In the genomic region with DNA sequence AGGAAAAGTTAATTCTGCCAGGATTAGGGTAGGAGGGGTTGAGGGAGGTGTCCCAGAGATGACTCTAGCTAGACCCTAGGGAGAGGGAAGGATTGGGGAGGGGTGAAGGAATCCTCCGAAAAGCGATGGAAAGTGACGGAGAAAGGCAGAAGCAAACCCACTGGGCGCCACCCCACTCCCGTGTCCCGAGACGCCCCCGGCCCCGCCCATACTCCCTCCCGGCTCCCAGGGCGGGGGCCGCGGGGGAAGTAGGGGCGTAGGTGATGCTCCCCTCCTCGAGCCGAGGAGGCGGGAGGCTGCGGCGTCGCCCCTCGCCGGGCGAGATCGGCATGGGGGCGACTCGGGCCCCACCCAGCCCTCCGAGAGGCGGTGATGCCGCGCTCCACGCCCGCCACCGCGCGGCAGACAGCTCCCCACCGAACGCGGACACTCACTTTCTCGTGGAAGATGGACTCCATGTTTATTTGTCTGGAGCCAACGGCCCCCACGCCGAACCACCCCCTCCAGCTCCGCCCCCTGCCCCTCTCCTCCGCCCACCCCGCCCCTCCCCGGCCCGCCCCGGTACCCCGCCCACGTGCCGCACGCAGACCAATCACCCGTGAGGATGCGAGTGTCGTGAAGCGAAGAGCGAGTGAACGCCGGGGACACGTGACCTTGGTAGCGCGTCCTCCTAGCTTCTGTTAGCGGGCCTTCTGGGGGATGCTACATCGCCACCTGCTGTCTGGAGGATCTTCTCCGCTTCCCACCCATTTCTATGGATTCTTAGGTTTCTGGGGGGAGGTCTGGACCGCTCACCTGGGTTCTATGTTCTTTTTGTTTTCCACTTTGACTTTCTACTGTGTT, we compare ENCODE assay signal across 1 cellular context.
A peak's percentile ranks its signal among the peaks of the same experiment; 100 is the strongest.
TF ChIP-seq lines count a peak whose summit lies in the region.

A gene (minus strand): TSS at position 488 of the 843 bp plus-strand sequence. CDS start 30 bp downstream, at position 458.

TF ChIP-seq in K562, 482 proteins besides CTCF, POLR2A, EP300 and RAD21 (continued from another document and continues in another):
- TF ChIP-seq, protein P1, sequence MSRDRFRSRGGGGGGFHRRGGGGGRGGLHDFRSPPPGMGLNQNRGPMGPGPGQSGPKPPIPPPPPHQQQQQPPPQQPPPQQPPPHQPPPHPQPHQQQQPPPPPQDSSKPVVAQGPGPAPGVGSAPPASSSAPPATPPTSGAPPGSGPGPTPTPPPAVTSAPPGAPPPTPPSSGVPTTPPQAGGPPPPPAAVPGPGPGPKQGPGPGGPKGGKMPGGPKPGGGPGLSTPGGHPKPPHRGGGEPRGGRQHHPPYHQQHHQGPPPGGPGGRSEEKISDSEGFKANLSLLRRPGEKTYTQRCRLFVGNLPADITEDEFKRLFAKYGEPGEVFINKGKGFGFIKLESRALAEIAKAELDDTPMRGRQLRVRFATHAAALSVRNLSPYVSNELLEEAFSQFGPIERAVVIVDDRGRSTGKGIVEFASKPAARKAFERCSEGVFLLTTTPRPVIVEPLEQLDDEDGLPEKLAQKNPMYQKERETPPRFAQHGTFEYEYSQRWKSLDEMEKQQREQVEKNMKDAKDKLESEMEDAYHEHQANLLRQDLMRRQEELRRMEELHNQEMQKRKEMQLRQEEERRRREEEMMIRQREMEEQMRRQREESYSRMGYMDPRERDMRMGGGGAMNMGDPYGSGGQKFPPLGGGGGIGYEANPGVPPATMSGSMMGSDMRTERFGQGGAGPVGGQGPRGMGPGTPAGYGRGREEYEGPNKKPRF (IDR thresholded peaks at IDR 0.05; ENCODE audit: low read depth, low read length), result no peak
- TF ChIP-seq RAD51 (IDR thresholded peaks at IDR 0.05; ENCODE audit: borderline replicate concordance, low read depth) (peak; percentile 95), FOXK1 (CRISPR knock-in tag; IDR thresholded peaks at IDR 0.05; ENCODE audit: borderline replicate concordance) (no peak), ZNF347 (CRISPR knock-in tag; IDR thresholded peaks at IDR 0.05; ENCODE audit: low read depth) (no peak), ARID1B (IDR thresholded peaks at IDR 0.05) (no peak), SPI1 (IDR thresholded peaks at IDR 0.05; ENCODE audit: borderline replicate concordance, low read depth, low read length) (no peak), ZNF143 (CRISPR knock-in tag; IDR thresholded peaks at IDR 0.05) (peak; percentile 52; the same call in 1 of the 2 replicates), RBM25 (IDR thresholded peaks at IDR 0.05; ENCODE audit: low read depth, low read length, severe bottlenecking) (no peak), NBN (IDR thresholded peaks at IDR 0.05; ENCODE audit: low read depth) (no peak), MCM5 (IDR thresholded peaks at IDR 0.05; ENCODE audit: low read depth) (no peak), ZNF77 (CRISPR knock-in tag; IDR thresholded peaks at IDR 0.05) (no peak), EP400 (IDR thresholded peaks at IDR 0.05) (peak; percentile 35), NFATC3 (IDR thresholded peaks at IDR 0.05) (no peak), KAT7 (CRISPR knock-in tag; IDR thresholded peaks at IDR 0.05; ENCODE audit: borderline replicate concordance) (no peak), TAF7 (tag; IDR thresholded peaks at IDR 0.05) (no peak), SIRT6 (IDR thresholded peaks at IDR 0.05; ENCODE audit: low read depth, low read length) (no peak), SMARCC2 (IDR thresholded peaks at IDR 0.05; ENCODE audit: low read depth) (no peak), ELF1 (tag; IDR thresholded peaks at IDR 0.05) (no peak), DACH1 (IDR thresholded peaks at IDR 0.05; ENCODE audit: partially characterized antibody) (no peak), FOSL1 (tag; conservative IDR thresholded peaks at IDR 0.05) (no peak), HNRNPK (IDR thresholded peaks at IDR 0.05; ENCODE audit: low read depth, low read length, poor library complexity, severe bottlenecking) (no peak), NCOA1 (IDR thresholded peaks at IDR 0.05; ENCODE audit: low read depth) (no peak), MCM7 (IDR thresholded peaks at IDR 0.05) (no peak), ZNF699 (CRISPR knock-in tag; IDR thresholded peaks at IDR 0.05; ENCODE audit: insufficient replicate concordance) (no peak), ILK (tag; IDR thresholded peaks at IDR 0.05; ENCODE audit: borderline replicate concordance, low read depth) (no peak), CREB1 (IDR thresholded peaks at IDR 0.05) (no peak), CREB1 (CRISPR knock-in tag; IDR thresholded peaks at IDR 0.05) (no peak), ZNF57 (CRISPR knock-in tag; IDR thresholded peaks at IDR 0.05) (no peak), ZBTB1 (CRISPR knock-in tag; IDR thresholded peaks at IDR 0.05; ENCODE audit: borderline replicate concordance, low read depth) (no peak), ZBTB8A (IDR thresholded peaks at IDR 0.05; ENCODE audit: partially characterized antibody) (no peak), SMARCB1 (IDR thresholded peaks at IDR 0.05; ENCODE audit: insufficient read length, low read depth) (no peak), KLF13 (tag; IDR thresholded peaks at IDR 0.05; ENCODE audit: borderline replicate concordance, low read depth) (peak; percentile 45; the same call in 1 of the 2 replicates), ZZZ3 (IDR thresholded peaks at IDR 0.05) (no peak), PTBP1 (IDR thresholded peaks at IDR 0.05; ENCODE audit: low read depth, low read length) (no peak), NONO (IDR thresholded peaks at IDR 0.05; ENCODE audit: low read depth in 2 of 2, low read length in 1 of 2) (peak in 1 of 2 experiments; percentile 29; a peak in 1 of 4 replicates), THRAP3 (IDR thresholded peaks at IDR 0.05; ENCODE audit: borderline replicate concordance) (no peak), KLF6 (CRISPR knock-in tag; IDR thresholded peaks at IDR 0.05; ENCODE audit: borderline replicate concordance) (no peak), POLR2AphosphoS2 (IDR thresholded peaks at IDR 0.05; ENCODE audit: low read length) (no peak), ZNF76 (CRISPR knock-in tag; IDR thresholded peaks at IDR 0.05; ENCODE audit: borderline replicate concordance) (no peak), FOXP1 (CRISPR knock-in tag; IDR thresholded peaks at IDR 0.05) (no peak), ZNF695 (CRISPR knock-in tag; IDR thresholded peaks at IDR 0.05) (no peak)
- TF ChIP-seq, protein P2, sequence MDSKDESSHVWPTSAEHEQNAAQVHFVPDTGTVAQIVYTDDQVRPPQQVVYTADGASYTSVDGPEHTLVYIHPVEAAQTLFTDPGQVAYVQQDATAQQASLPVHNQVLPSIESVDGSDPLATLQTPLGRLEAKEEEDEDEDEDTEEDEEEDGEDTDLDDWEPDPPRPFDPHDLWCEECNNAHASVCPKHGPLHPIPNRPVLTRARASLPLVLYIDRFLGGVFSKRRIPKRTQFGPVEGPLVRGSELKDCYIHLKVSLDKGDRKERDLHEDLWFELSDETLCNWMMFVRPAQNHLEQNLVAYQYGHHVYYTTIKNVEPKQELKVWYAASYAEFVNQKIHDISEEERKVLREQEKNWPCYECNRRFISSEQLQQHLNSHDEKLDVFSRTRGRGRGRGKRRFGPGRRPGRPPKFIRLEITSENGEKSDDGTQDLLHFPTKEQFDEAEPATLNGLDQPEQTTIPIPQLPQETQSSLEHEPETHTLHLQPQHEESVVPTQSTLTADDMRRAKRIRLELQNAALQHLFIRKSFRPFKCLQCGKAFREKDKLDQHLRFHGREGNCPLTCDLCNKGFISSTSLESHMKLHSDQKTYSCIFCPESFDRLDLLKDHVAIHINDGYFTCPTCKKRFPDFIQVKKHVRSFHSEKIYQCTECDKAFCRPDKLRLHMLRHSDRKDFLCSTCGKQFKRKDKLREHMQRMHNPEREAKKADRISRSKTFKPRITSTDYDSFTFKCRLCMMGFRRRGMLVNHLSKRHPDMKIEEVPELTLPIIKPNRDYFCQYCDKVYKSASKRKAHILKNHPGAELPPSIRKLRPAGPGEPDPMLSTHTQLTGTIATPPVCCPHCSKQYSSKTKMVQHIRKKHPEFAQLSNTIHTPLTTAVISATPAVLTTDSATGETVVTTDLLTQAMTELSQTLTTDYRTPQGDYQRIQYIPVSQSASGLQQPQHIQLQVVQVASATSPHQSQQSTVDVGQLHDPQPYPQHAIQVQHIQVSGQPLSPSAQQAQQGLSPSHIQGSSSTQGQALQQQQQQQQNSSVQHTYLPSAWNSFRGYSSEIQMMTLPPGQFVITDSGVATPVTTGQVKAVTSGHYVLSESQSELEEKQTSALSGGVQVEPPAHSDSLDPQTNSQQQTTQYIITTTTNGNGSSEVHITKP (IDR thresholded peaks at IDR 0.05; ENCODE audit: partially characterized antibody), result peak; percentile 65
- TF ChIP-seq, protein P3, sequence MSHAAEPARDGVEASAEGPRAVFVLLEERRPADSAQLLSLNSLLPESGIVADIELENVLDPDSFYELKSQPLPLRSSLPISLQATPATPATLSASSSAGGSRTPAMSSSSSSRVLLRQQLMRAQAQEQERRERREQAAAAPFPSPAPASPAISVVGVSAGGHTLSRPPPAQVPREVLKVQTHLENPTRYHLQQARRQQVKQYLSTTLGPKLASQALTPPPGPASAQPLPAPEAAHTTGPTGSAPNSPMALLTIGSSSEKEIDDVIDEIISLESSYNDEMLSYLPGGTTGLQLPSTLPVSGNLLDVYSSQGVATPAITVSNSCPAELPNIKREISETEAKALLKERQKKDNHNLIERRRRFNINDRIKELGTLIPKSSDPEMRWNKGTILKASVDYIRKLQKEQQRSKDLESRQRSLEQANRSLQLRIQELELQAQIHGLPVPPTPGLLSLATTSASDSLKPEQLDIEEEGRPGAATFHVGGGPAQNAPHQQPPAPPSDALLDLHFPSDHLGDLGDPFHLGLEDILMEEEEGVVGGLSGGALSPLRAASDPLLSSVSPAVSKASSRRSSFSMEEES (CRISPR knock-in tag; IDR thresholded peaks at IDR 0.05), result peak; percentile 91
- TF ChIP-seq, protein P4, sequence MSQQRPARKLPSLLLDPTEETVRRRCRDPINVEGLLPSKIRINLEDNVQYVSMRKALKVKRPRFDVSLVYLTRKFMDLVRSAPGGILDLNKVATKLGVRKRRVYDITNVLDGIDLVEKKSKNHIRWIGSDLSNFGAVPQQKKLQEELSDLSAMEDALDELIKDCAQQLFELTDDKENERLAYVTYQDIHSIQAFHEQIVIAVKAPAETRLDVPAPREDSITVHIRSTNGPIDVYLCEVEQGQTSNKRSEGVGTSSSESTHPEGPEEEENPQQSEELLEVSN (IDR thresholded peaks at IDR 0.05; ENCODE audit: borderline replicate concordance in 1 of 2, extremely low read depth in 1 of 2, insufficient read depth in 1 of 2, insufficient read length in 1 of 2, low read depth in 1 of 2, low read length in 1 of 2, poor library complexity in 1 of 2, severe bottlenecking in 1 of 2), result peak; percentile 25 to 64
- TF ChIP-seq, protein P5, sequence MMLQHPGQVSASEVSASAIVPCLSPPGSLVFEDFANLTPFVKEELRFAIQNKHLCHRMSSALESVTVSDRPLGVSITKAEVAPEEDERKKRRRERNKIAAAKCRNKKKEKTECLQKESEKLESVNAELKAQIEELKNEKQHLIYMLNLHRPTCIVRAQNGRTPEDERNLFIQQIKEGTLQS (IDR thresholded peaks at IDR 0.05), result no peak
- TF ChIP-seq, protein P5 (CRISPR knock-in tag; conservative IDR thresholded peaks at IDR 0.05), result no peak
- TF ChIP-seq, protein P6, sequence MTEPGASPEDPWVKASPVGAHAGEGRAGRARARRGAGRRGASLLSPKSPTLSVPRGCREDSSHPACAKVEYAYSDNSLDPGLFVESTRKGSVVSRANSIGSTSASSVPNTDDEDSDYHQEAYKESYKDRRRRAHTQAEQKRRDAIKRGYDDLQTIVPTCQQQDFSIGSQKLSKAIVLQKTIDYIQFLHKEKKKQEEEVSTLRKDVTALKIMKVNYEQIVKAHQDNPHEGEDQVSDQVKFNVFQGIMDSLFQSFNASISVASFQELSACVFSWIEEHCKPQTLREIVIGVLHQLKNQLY (CRISPR knock-in tag; conservative IDR thresholded peaks at IDR 0.05), result no peak
- TF ChIP-seq, protein P7, sequence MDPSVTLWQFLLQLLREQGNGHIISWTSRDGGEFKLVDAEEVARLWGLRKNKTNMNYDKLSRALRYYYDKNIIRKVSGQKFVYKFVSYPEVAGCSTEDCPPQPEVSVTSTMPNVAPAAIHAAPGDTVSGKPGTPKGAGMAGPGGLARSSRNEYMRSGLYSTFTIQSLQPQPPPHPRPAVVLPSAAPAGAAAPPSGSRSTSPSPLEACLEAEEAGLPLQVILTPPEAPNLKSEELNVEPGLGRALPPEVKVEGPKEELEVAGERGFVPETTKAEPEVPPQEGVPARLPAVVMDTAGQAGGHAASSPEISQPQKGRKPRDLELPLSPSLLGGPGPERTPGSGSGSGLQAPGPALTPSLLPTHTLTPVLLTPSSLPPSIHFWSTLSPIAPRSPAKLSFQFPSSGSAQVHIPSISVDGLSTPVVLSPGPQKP (CRISPR knock-in tag; IDR thresholded peaks at IDR 0.05), result no peak
- TF ChIP-seq, protein P8, sequence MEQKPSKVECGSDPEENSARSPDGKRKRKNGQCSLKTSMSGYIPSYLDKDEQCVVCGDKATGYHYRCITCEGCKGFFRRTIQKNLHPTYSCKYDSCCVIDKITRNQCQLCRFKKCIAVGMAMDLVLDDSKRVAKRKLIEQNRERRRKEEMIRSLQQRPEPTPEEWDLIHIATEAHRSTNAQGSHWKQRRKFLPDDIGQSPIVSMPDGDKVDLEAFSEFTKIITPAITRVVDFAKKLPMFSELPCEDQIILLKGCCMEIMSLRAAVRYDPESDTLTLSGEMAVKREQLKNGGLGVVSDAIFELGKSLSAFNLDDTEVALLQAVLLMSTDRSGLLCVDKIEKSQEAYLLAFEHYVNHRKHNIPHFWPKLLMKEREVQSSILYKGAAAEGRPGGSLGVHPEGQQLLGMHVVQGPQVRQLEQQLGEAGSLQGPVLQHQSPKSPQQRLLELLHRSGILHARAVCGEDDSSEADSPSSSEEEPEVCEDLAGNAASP (IDR thresholded peaks at IDR 0.05), result peak; percentile 73
- TF ChIP-seq, protein P9, sequence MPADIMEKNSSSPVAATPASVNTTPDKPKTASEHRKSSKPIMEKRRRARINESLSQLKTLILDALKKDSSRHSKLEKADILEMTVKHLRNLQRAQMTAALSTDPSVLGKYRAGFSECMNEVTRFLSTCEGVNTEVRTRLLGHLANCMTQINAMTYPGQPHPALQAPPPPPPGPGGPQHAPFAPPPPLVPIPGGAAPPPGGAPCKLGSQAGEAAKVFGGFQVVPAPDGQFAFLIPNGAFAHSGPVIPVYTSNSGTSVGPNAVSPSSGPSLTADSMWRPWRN (IDR thresholded peaks at IDR 0.05; ENCODE audit: low read depth), result no peak
